ENCODE assay signal across 35 cellular contexts in genomic region chr4:7259039-7259438, GRCh38.
DNase-seq lines count a peak whose midpoint lies in the region; ATAC-seq, FAIRE-seq and TF ChIP-seq lines count a peak whose summit lies in the region.
"Had no signal": no experiment of that assay in that cellular context is flagged by ENCODE, and none has a peak within 500 bp of the region (broad histone marks: within the 10 kb centered on the region; RNA-seq: fewer than 3 reads in every experiment).

No MANE protein-coding gene starts in this region.

- no peak overlapping the region for H2AK9ac ChIP-seq in IMR-90 (replicated peaks; ENCODE audit: low read depth, low read length, poor library complexity)

- no peak overlapping the region for H3K56ac ChIP-seq in IMR-90 (ENCODE audit: extremely low read depth, insufficient read depth, low read length)

- no peak overlapping the region for H2AFZ ChIP-seq in HepG2 (ENCODE audit: low read length)
- no peak overlapping the region for H2AFZ ChIP-seq in IMR-90 (replicated peaks; ENCODE audit: low read length, poor library complexity)
- no peak overlapping the region for H2AFZ ChIP-seq in K562 (ENCODE audit: low read depth, low read length)

- TF ChIP-seq CTCF in HepG2 (CRISPR knock-in tag; IDR thresholded peaks at IDR 0.05), result no peak
- no peak for TF ChIP-seq CTCF in right lobe of liver (IDR thresholded peaks at IDR 0.05)
- TF ChIP-seq CTCF in HEK293 (tag by site-specific recombination; IDR thresholded peaks at IDR 0.05), result no peak
- no peak for TF ChIP-seq CTCF in IMR-90 (conservative IDR thresholded peaks at IDR 0.05; ENCODE audit: low read depth, low read length)
- no peak for TF ChIP-seq CTCF in K562 (IDR thresholded peaks at IDR 0.05 in 2 of 3, conservative IDR thresholded peaks at IDR 0.05 in 1 of 3; ENCODE audit: insufficient read depth in 2 of 3, low read depth in 1 of 3, low read length in 3 of 3)

- H2AK5ac ChIP-seq in IMR-90 (ENCODE audit: low read depth, low read length), result no peak overlapping the region

- no peak for TF ChIP-seq RAD21 in HepG2 (CRISPR knock-in tag; IDR thresholded peaks at IDR 0.05)
- no peak for TF ChIP-seq RAD21 in IMR-90 (IDR thresholded peaks at IDR 0.05; ENCODE audit: low read length)
- TF ChIP-seq RAD21 in K562 (CRISPR knock-in tag; conservative IDR thresholded peaks at IDR 0.05 in 1 of 2, IDR thresholded peaks at IDR 0.05 in 1 of 2), result no peak

- no peak for ATAC-seq in HepG2
- ATAC-seq in right lobe of liver, result no peak
- ATAC-seq in IMR-90 (ENCODE audit: low read depth), result no peak
- ATAC-seq in K562, result no peak
- no peak for ATAC-seq in GM21423 (IDR thresholded peaks at IDR 0.05; ENCODE audit: unreplicated experiment)
- no peak for ATAC-seq in activated CD4-positive, CD25-positive, alpha-beta regulatory T cell treated with anti-CD3 and anti-CD28 coated beads, Interleukin-2, amount 50 U/mL, for 24 hours
- ATAC-seq: A549; CD8-positive, alpha-beta T cell had no signal

- H3K79me2 ChIP-seq in HepG2 (ENCODE audit: insufficient read depth, low read length) (no peaks in the 10 kb centered on the region), K562 (ENCODE audit: control insufficient read depth, insufficient read depth, low read length) (no peaks in the 10 kb centered on the region)

- no peak overlapping the region for H2BK120ac ChIP-seq in IMR-90 (ENCODE audit: low read depth, low read length)

- no peak overlapping the region for H4K91ac ChIP-seq in IMR-90 (ENCODE audit: insufficient read depth, low read depth, low read length)

- H3K4me3 ChIP-seq in HepG2 (replicated peaks in 1 of 3; ENCODE audit: insufficient read depth in 1 of 3, low read depth in 2 of 3, low read length in 3 of 3), result no peak overlapping the region
- H3K4me3 ChIP-seq in right lobe of liver, result no peak overlapping the region
- H3K4me3 ChIP-seq in HEK293 (ENCODE audit: low read depth, low read length), result no peak overlapping the region
- H3K4me3 ChIP-seq in IMR-90 (ENCODE audit: insufficient read depth, low read depth, low read length), result no peak overlapping the region
- no peak overlapping the region for H3K4me3 ChIP-seq in K562
- H3K4me3 ChIP-seq: A549; BLaER1; BLaER1 treated with 17β-estradiol and CSF1 and Interleukin-3, amounts not matched to agents 10 nM and 100 nM had no signal

- H2BK5ac ChIP-seq in IMR-90 (ENCODE audit: low read depth, low read length, poor library complexity, severe bottlenecking), result no peak overlapping the region

- H3K9me3 ChIP-seq in HepG2 (ENCODE audit: low read length) (no peaks in the 10 kb centered on the region), right lobe of liver (no peaks in the 10 kb centered on the region), HEK293 (ENCODE audit: control insufficient read depth, insufficient read depth, low read depth, low read length) (no peaks in the 10 kb centered on the region), IMR-90 (ENCODE audit: control insufficient read depth, insufficient read depth, low read length) (0 out of 2 replicates have a peak, but pooled peaks cover 2% of the 10 kb centered on the region), K562 (replicated peaks; ENCODE audit: control insufficient read depth, insufficient read depth, low read depth, low read length) (no peaks in the 10 kb centered on the region)
- H3K9me3 ChIP-seq: A549, BE2C, BLaER1, Caco-2 had no signal

- no peak for DNase-seq in HepG2 (ENCODE audit: low spot score)
- no peak for DNase-seq in right lobe of liver
- no peak for DNase-seq in IMR-90
- DNase-seq in K562 (ENCODE audit: extremely low read depth in 1 of 4, low spot score in 3 of 4), result no peak
- no peak for DNase-seq in UCSD-AML1 (lab: John Stamatoyannopoulos, UW; ENCODE audit: unreplicated experiment)
- DNase-seq: 8988T; ACHN; AML-193; BE2C; C1 segment of cervical spinal cord; Caco-2; Calu3; CD4-positive, alpha-beta memory T cell; CD4-positive, alpha-beta T cell; CD4-positive, CD25-positive, alpha-beta regulatory T cell; CD8-positive, alpha-beta memory T cell; CD8-positive, alpha-beta T cell; COR-L47; DMS 273 treated with DMSO at 0.1 percent for 48 hours; DMS153; DMS53; DMS79; DMS79 treated with DMSO at 0.1 percent for 48 hours; DND-41; EL had no signal

- intact Hi-C loops in HepG2 (cut with micrococcal nuclease; ENCODE audit: unreplicated experiment), result no loop called here
- intact Hi-C loops in right lobe of liver (cut with DNase I), result no loop called here
- intact Hi-C loops in IMR-90 (cut with micrococcal nuclease), result no loop called here
- intact Hi-C loops in K562 (cut with micrococcal nuclease), result no loop called here

- WGBS in HepG2 (ENCODE audit: low lambda C conversion rate), result 29% methylated on average over 7 of the region's 7 CpGs
- WGBS in right lobe of liver (ENCODE audit: insufficient coverage, low coverage, low lambda C conversion rate, missing lambda C conversion rate), result 77% methylated on average over 6 of the region's 7 CpGs
- 90% methylated on average over 2 of the region's 7 CpGs; no CpG with 5 or more reads in 1 of the 2 experiments for WGBS in IMR-90 (ENCODE audit: extremely low coverage in 2 of 2, insufficient read length in 1 of 2), 2 experiments
- 0% methylated on average over 6 of the region's 7 CpGs for WGBS in K562 (ENCODE audit: insufficient coverage, low coverage, missing lambda C conversion rate)

- dilution Hi-C loops in IMR-90 (cut with HindIII; ENCODE audit: low sequenced_read_pairs, unreplicated experiment), result no loop called here

- H3K4ac ChIP-seq in IMR-90 (ENCODE audit: low read depth, low read length), result no peak overlapping the region

- H4K5ac ChIP-seq in IMR-90 (ENCODE audit: low read depth, low read length), result no peak overlapping the region

- no peak overlapping the region for H3K14ac ChIP-seq in IMR-90 (replicated peaks; ENCODE audit: low read depth, low read length)

- POLR2A ChIA-PET in HepG2 (lab: Yijun Ruan, JAX) (no interaction called here), HEK293 (lab: Yijun Ruan, JAX) (no interaction called here), IMR-90 (lab: Charles Lee; ENCODE audit: unreplicated experiment) (no interaction called here), K562 (lab: Yijun Ruan, JAX) (interaction anchor here (0.6 to 1.1 kb wide), 3 partner anchors 10 to 18 kb away, joined by 3 read pairs; no protein-coding TSS in a partner anchor)

- H3K9me1 ChIP-seq in IMR-90 (ENCODE audit: insufficient read depth, low read length) (no peaks in the 10 kb centered on the region), K562 (ENCODE audit: control insufficient read depth, insufficient read depth, low read length) (no peaks in the 10 kb centered on the region)

- H3K36me3 ChIP-seq in HepG2 (replicated peaks in 1 of 2; ENCODE audit: control insufficient read depth in 1 of 2, insufficient read depth in 2 of 2, low read length in 2 of 2), result no peaks in the 10 kb centered on the region
- no peaks in the 10 kb centered on the region for H3K36me3 ChIP-seq in right lobe of liver
- no peaks in the 10 kb centered on the region for H3K36me3 ChIP-seq in HEK293 (ENCODE audit: control insufficient read depth in 2 of 2, insufficient read depth in 1 of 2, low read length in 2 of 2)
- no peaks in the 10 kb centered on the region for H3K36me3 ChIP-seq in IMR-90 (ENCODE audit: control insufficient read depth, insufficient read depth, low read length)
- no peaks in the 10 kb centered on the region for H3K36me3 ChIP-seq in K562 (ENCODE audit: control insufficient read depth, insufficient read depth, low read length)
- H3K36me3 ChIP-seq: BE2C; BLaER1; BLaER1 treated with 17β-estradiol and CSF1 and Interleukin-3, amounts not matched to agents 10 nM and 100 nM had no signal

- TF ChIP-seq POLR2A in HepG2 (IDR thresholded peaks at IDR 0.05; ENCODE audit: insufficient read depth in 1 of 2, low read depth in 2 of 2, low read length in 2 of 2) (no peak), right lobe of liver (IDR thresholded peaks at IDR 0.05) (no peak), IMR-90 (IDR thresholded peaks at IDR 0.05; ENCODE audit: low read depth, low read length) (no peak), K562 (conservative IDR thresholded peaks at IDR 0.05) (no peak)

- no peak overlapping the region for H2BK15ac ChIP-seq in IMR-90 (ENCODE audit: low read depth, low read length)

- in situ Hi-C loops in HepG2 (cut with HindIII; ENCODE audit: extremely low pct_ligation_motif_present, low pct_unique_long_range_greater_than_20kb), result no loop called here
- in situ Hi-C loops in IMR-90 (cut with MboI; ENCODE audit: low sequenced_read_pairs), result no loop called here
- in situ Hi-C loops in K562 (cut with MboI), result no loop called here

- BruUV-seq in HepG2 (replicated peaks; lab: Mats Ljungman, UMichigan), result no TSS peak
- no TSS peak for BruUV-seq in IMR-90 (replicated peaks; lab: Mats Ljungman, UMichigan)
- BruUV-seq in K562 (replicated peaks; lab: Mats Ljungman, UMichigan), result no TSS peak

- H3K27ac ChIP-seq in HepG2 (ENCODE audit: extremely low read length, insufficient read depth, low read length), result no peak overlapping the region
- no peak overlapping the region for H3K27ac ChIP-seq in right lobe of liver
- H3K27ac ChIP-seq in HEK293 (ENCODE audit: extremely low read depth, low read depth, low read length), result no peak overlapping the region
- no peak overlapping the region for H3K27ac ChIP-seq in IMR-90 (ENCODE audit: insufficient read depth, low read length)
- H3K27ac ChIP-seq in K562 (ENCODE audit: extremely low read depth, low read depth, low read length), result no peak overlapping the region
- H3K27ac ChIP-seq: 22Rv1; A549; BLaER1; BLaER1 treated with 17β-estradiol and CSF1 and Interleukin-3, amounts not matched to agents 10 nM and 100 nM; C4-2B had no signal

- H4K8ac ChIP-seq in IMR-90 (ENCODE audit: low read depth in 2 of 2, low read length in 2 of 2), result no peak overlapping the region

- CTCF ChIA-PET in HepG2 (lab: Yijun Ruan, JAX; ENCODE audit: low intra/inter-chr PET ratio, low total read pairs), result no interaction called here
- CTCF ChIA-PET in HEK293 (lab: Yijun Ruan, JAX), result no interaction called here
- CTCF ChIA-PET in IMR-90 (lab: Yijun Ruan, JAX), result no interaction called here
- CTCF ChIA-PET in K562 (lab: Yijun Ruan, JAX; ENCODE audit: low intra/inter-chr PET ratio), result no interaction called here

- no peaks in the 10 kb centered on the region for H3K4me1 ChIP-seq in HepG2 (ENCODE audit: insufficient read depth, low read length)
- H3K4me1 ChIP-seq in right lobe of liver, result no peaks in the 10 kb centered on the region
- H3K4me1 ChIP-seq in HEK293 (ENCODE audit: control insufficient read depth, insufficient read depth, low read length), result no peaks in the 10 kb centered on the region
- H3K4me1 ChIP-seq in IMR-90 (ENCODE audit: control insufficient read depth, insufficient read depth, low read length), result no peaks in the 10 kb centered on the region; the same call in 1 of the 2 replicates
- H3K4me1 ChIP-seq in K562 (replicated peaks in 1 of 2; ENCODE audit: control insufficient read depth in 2 of 2, insufficient read depth in 2 of 2, low read length in 2 of 2), result no peaks in the 10 kb centered on the region; a peak in 1 of 5 replicates
- H3K4me1 ChIP-seq: Caco-2 had no signal

- H3K79me1 ChIP-seq in IMR-90 (ENCODE audit: low read depth in 1 of 2, low read length in 2 of 2), result no peaks in the 10 kb centered on the region

- H3K9ac ChIP-seq in HepG2 (ENCODE audit: insufficient read depth, low read depth, low read length), result no peak overlapping the region
- no peak overlapping the region for H3K9ac ChIP-seq in IMR-90 (ENCODE audit: low read depth, low read length)
- H3K9ac ChIP-seq in K562 (ENCODE audit: insufficient read depth in 1 of 2, low read depth in 2 of 2, low read length in 2 of 2), result no peak overlapping the region
- H3K9ac ChIP-seq: BLaER1; BLaER1 treated with 17β-estradiol and CSF1 and Interleukin-3, amounts not matched to agents 10 nM and 100 nM had no signal

- H3K18ac ChIP-seq in IMR-90 (ENCODE audit: low read depth, low read length), result no peak overlapping the region

- H3K27me3 ChIP-seq in HepG2 (ENCODE audit: control insufficient read depth in 1 of 2, insufficient read depth in 2 of 2, low read length in 2 of 2) (peaks cover 0 to 38% of the 10 kb centered on the region in 2 experiments; a peak in 1 of 5 replicates), right lobe of liver (no peaks in the 10 kb centered on the region), IMR-90 (ENCODE audit: control insufficient read depth, insufficient read depth, low read length) (peaks cover 63% of the 10 kb centered on the region), K562 (ENCODE audit: control insufficient read depth in 2 of 2, insufficient read depth in 2 of 2, low read length in 2 of 2) (peaks cover 7 to 43% of the 10 kb centered on the region in 2 experiments)
- H3K27me3 ChIP-seq: BE2C; BLaER1; BLaER1 treated with 17β-estradiol and CSF1 and Interleukin-3, amounts not matched to agents 10 nM and 100 nM had no signal

- H2BK20ac ChIP-seq in IMR-90 (ENCODE audit: low read depth, low read length), result no peak overlapping the region

- H3K23ac ChIP-seq in IMR-90 (ENCODE audit: low read depth, low read length), result no peak overlapping the region

- H4K20me1 ChIP-seq in HepG2 (ENCODE audit: insufficient read depth, low read length) (no peaks in the 10 kb centered on the region), IMR-90 (ENCODE audit: insufficient read depth, low read length) (no peaks in the 10 kb centered on the region), K562 (replicated peaks; ENCODE audit: control insufficient read depth, insufficient read depth, low read length) (no peaks in the 10 kb centered on the region; the same call in 1 of the 2 replicates)

- FAIRE-seq in HepG2 (lab: Jason Lieb, UNC) (no peak), K562 (lab: Jason Lieb, UNC) (no peak)
- FAIRE-seq: A204.1, A549, D721Med had no signal

- H3K4me2 ChIP-seq in HepG2 (ENCODE audit: low read depth, low read length), result no peak overlapping the region
- no peak overlapping the region for H3K4me2 ChIP-seq in IMR-90 (ENCODE audit: low read depth, low read length)
- no peak overlapping the region for H3K4me2 ChIP-seq in K562 (ENCODE audit: insufficient read depth, low read length)
- H3K4me2 ChIP-seq: A549; BLaER1; BLaER1 treated with 17β-estradiol and CSF1 and Interleukin-3, amounts not matched to agents 10 nM and 100 nM had no signal

- no peak for TF ChIP-seq EP300 in HepG2 (IDR thresholded peaks at IDR 0.05; ENCODE audit: low read depth in 2 of 2, low read length in 2 of 2)
- TF ChIP-seq EP300 in HepG2 (CRISPR knock-in tag; IDR thresholded peaks at IDR 0.05; ENCODE audit: borderline replicate concordance), result no peak
- TF ChIP-seq EP300 in K562 (IDR thresholded peaks at IDR 0.05; ENCODE audit: low read length), result no peak

Comparison
In these comparisons a context has a peak if more than half of its experiments do, and no peak if none do; other contexts are left out.
1. Of the 241 proteins assayed by ChIP-seq in both HepG2 and K562: peak only in HepG2: CEBPB; only in K562: CEBPG; in both: none; in neither: 237; mixed calls (peak in some experiments, not most) for 2.